8 cellular contexts compared by ENCODE assay signal in genomic region chr7:101362334-101363195, GRCh38. TPM values are rescaled to one million over a fixed set of nuclear protein-coding genes. Genes with fewer than 3 reads are reported as not detected.
DNase-seq lines count a peak whose midpoint lies in the region; ATAC-seq lines count a peak whose summit lies in the region.

COL26A1 (plus strand) TSS chr7:101362875; CDS start chr7:101363033, 158 bp downstream.

- intact Hi-C loops in Right ventricle myocardium inferior (cut with DNase I) = no loop called here
- intact Hi-C loops in cardiac septum (cut with DNase I) = no loop called here
- intact Hi-C loops in left cardiac atrium (cut with DNase I) = loop anchor here in 1 of 2 donors (5.0 kb wide), 1 partner anchor 175 kb away; no protein-coding TSS in a partner anchor
- intact Hi-C loops in posterior vena cava (cut with DNase I) = loop anchor here (10.0 kb wide), 1 partner anchor 172 kb away; no protein-coding TSS in a partner anchor

- ATAC-seq in Right ventricle myocardium inferior = peak; percentile 70
- ATAC-seq in left cardiac atrium = peak; percentile 67 to 78
- no peak for ATAC-seq in HG03432 (IDR thresholded peaks at IDR 0.05; ENCODE audit: unreplicated experiment)

- DNase-seq in Right ventricle myocardium inferior (ENCODE audit: missing footprints) = no peak
- DNase-seq in cardiac septum (ENCODE audit: low spot score) = no peak
- peak; percentile 24 for DNase-seq in activated naive CD4-positive, alpha-beta T cell treated with anti-CD3 and anti-CD28 coated beads, Interleukin-2, amount 50 U/mL, for 16 hours
- DNase-seq in left cardiac atrium = peak; percentile 51
- peak; percentile 83 for DNase-seq in posterior vena cava (ENCODE audit: low spot score)
- no peak for DNase-seq in 8988T
- no peak for DNase-seq in GF-D8 (lab: John Stamatoyannopoulos, UW)

RNA-seq across cellular contexts. Expression of gene COL26A1, which starts in this region (rescaled TPM):
- total RNA-seq in Right ventricle myocardium inferior (not detected), cardiac septum (not detected), left cardiac atrium (not detected), posterior vena cava (not detected)

Comparison
In these comparisons a context has a peak if more than half of its experiments do, and no peak if none do; other contexts are left out.
1. Peak in ATAC-seq in Right ventricle myocardium inferior; RNA of the gene not detected or under 1 TPM.
2. Peak in DNase-seq and ATAC-seq in left cardiac atrium; RNA of the gene not detected or under 1 TPM.
3. Peak in DNase-seq in posterior vena cava; RNA of the gene not detected or under 1 TPM.
4. intact Hi-C loops: an anchor here in posterior vena cava (10.0 kb wide); none called in Right ventricle myocardium inferior and cardiac septum.